2 cellular contexts compared by ENCODE assay signal in the genomic region with DNA sequence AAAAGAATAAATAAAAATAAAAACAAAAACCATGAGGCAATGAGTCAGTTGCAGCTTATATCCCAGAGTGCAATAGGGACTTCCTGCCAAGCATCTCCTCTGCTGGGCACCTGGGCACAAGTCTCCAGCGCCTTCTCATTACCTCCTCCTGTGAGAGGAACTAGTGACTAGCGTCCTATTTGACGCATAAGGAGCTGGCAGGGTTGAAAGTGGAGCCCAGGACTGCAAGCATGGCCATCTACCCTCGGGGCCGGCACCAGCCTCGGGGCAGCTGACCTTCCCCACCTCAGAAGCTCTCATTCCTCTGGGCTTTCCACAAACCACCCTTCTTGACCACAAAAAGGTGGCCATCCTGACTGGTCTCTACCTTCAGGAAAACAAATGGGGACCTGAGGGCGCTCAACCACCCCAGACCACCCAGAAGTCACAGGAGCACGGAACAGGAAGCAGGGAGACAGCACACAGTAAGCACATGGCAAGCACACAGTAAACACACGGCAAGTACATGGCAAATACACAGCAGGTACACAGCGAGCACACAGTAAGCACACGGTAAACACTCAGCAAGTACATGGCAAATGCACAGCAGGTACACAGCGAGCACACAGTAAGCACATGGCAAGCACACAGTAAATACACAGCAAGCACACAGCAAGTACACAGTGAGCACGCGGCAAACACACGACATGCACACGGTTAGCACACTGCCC.
TF ChIP-seq lines count a peak whose summit lies in the region.

No MANE protein-coding gene starts in this region.

TF ChIP-seq in GM12891, 5 proteins besides CTCF, POLR2A, EP300 and RAD21:
- TF ChIP-seq POU2F2 (IDR thresholded peaks at IDR 0.05; ENCODE audit: low read depth, low read length): no peak
- no peak for TF ChIP-seq TAF1 (IDR thresholded peaks at IDR 0.05; ENCODE audit: low read depth, low read length)
- no peak for TF ChIP-seq SPI1 (IDR thresholded peaks at IDR 0.05; ENCODE audit: low read depth, low read length)
- no peak for TF ChIP-seq POLR2AphosphoS5 (IDR thresholded peaks at IDR 0.05; ENCODE audit: low read depth, low read length)
- TF ChIP-seq PAX5 (IDR thresholded peaks at IDR 0.05; ENCODE audit: insufficient read depth, low read length, severe bottlenecking): no peak

TF ChIP-seq in K562, 482 proteins besides CTCF, POLR2A, EP300 and RAD21:
- TF ChIP-seq, protein P1, sequence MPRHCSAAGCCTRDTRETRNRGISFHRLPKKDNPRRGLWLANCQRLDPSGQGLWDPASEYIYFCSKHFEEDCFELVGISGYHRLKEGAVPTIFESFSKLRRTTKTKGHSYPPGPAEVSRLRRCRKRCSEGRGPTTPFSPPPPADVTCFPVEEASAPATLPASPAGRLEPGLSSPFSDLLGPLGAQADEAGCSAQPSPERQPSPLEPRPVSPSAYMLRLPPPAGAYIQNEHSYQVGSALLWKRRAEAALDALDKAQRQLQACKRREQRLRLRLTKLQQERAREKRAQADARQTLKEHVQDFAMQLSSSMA (CRISPR knock-in tag; IDR thresholded peaks at IDR 0.05): no peak
- TF ChIP-seq ARID2 (IDR thresholded peaks at IDR 0.05) (peak; percentile 96), MAZ (CRISPR knock-in tag; conservative IDR thresholded peaks at IDR 0.05 in 1 of 2, IDR thresholded peaks at IDR 0.05 in 1 of 2) (no peak), FOSL1 (tag; conservative IDR thresholded peaks at IDR 0.05) (no peak), PHF21A (IDR thresholded peaks at IDR 0.05; ENCODE audit: borderline replicate concordance, low read depth) (no peak), HSF4 (CRISPR knock-in tag; IDR thresholded peaks at IDR 0.05; ENCODE audit: borderline replicate concordance) (no peak), KDM1A (IDR thresholded peaks at IDR 0.05) (peak in 1 of 2 experiments; percentile 97; a peak in 2 of 4 replicates), ZNF644 (tag; IDR thresholded peaks at IDR 0.05; ENCODE audit: low read depth) (no peak)
- TF ChIP-seq, protein P2, sequence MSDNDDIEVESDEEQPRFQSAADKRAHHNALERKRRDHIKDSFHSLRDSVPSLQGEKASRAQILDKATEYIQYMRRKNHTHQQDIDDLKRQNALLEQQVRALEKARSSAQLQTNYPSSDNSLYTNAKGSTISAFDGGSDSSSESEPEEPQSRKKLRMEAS (CRISPR knock-in tag; IDR thresholded peaks at IDR 0.05): peak; percentile 61; the same call in 1 of the 2 replicates
TF ChIP-seq in K562: peak in this region for 3.
